ENCODE assay signal across 8 cellular contexts in the genomic region with DNA sequence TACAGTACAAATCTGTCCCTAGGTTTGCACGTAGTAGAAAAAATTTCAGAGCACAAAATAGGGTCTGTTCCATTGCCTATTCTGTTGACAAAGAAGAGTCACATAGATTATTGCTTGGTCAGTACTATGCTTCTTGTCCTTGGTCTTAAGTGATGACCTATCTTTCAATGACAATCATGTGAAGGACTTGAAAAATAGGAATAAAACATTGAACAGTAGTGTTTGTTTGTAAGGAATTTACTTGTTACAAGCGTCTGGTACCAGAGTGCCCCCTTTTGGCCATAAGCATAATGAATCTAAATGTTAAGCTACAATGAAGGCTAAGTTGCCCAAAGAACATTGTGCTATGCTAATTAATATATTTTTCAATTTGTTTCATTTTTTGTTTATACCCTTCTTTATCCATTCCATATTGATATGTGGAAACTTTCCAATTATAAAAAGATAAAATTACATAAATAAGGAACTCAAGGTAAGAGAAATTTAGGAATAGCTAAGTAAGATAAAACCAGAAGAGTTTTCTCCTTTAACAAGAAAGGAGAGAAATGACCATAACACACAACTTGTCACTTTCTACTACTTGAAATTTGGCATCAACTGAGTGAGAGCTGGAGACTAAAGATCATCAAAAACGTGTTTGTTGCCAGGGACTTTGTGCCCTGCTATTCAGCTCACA.
DNase-seq lines count a peak whose midpoint lies in the region; ATAC-seq, FAIRE-seq and TF ChIP-seq lines count a peak whose summit lies in the region.

No MANE protein-coding gene starts in this region.

- no peaks in the 10 kb centered on the region for H3K9me1 ChIP-seq in K562 (ENCODE audit: control insufficient read depth, insufficient read depth, low read length)

- no peaks in the 10 kb centered on the region for H3K9me3 ChIP-seq in HAP-1
- H3K9me3 ChIP-seq in K562 (replicated peaks; ENCODE audit: control insufficient read depth, insufficient read depth, low read depth, low read length) = no peaks in the 10 kb centered on the region
- no peaks in the 10 kb centered on the region for H3K9me3 ChIP-seq in HepG2 (ENCODE audit: low read length)
- H3K9me3 ChIP-seq in uterus = no peaks in the 10 kb centered on the region

- BruUV-seq in K562 (replicated peaks; lab: Mats Ljungman, UMichigan) = no TSS peak
- BruUV-seq in HepG2 (replicated peaks; lab: Mats Ljungman, UMichigan) = no TSS peak

- POLR2A ChIA-PET in K562 (lab: Yijun Ruan, JAX) = no interaction called here
- POLR2A ChIA-PET in HepG2 (lab: Yijun Ruan, JAX) = no interaction called here

- H3K4me1 ChIP-seq in HAP-1 = no peaks in the 10 kb centered on the region
- H3K4me1 ChIP-seq in K562 (replicated peaks in 1 of 2; ENCODE audit: control insufficient read depth in 2 of 2, insufficient read depth in 2 of 2, low read length in 2 of 2) = no peaks in the 10 kb centered on the region
- H3K4me1 ChIP-seq in HepG2 (ENCODE audit: insufficient read depth, low read length) = peaks cover 18% of the 10 kb centered on the region
- no peaks in the 10 kb centered on the region for H3K4me1 ChIP-seq in uterus

- CTCF ChIA-PET in K562 (lab: Yijun Ruan, JAX; ENCODE audit: low intra/inter-chr PET ratio) (no interaction called here), HepG2 (lab: Yijun Ruan, JAX; ENCODE audit: low intra/inter-chr PET ratio, low total read pairs) (interaction anchor here (0.9 to 1.6 kb wide), 2 partner anchors 51 to 308 kb away, joined by 4 to 7 read pairs; no protein-coding TSS in a partner anchor)

- ATAC-seq in K562 (no peak), HepG2 (no peak)

- DNase-seq in NCI-H510A treated with DMSO at 0.1 percent for 48 hours (lab: John Stamatoyannopoulos, UW) (peak; percentile 25), NCI-H510A (lab: John Stamatoyannopoulos, UW) (no peak), HAP-1 (ENCODE audit: low spot score in 2 of 2) (peak; percentile 29 to 36), NCI-H69 (lab: John Stamatoyannopoulos, UW) (peak; percentile 36), K562 (ENCODE audit: extremely low read depth in 1 of 4, low spot score in 3 of 4) (peak in 1 of 4 experiments; percentile 19), HepG2 (ENCODE audit: low spot score) (peak; percentile 37), uterus (peak in 1 of 2 donors; percentile 51), SKM-1 (lab: John Stamatoyannopoulos, UW; ENCODE audit: unreplicated experiment) (no peak)

- H3K79me2 ChIP-seq in K562 (ENCODE audit: control insufficient read depth, insufficient read depth, low read length) (no peaks in the 10 kb centered on the region), HepG2 (ENCODE audit: insufficient read depth, low read length) (no peaks in the 10 kb centered on the region)

- H3K36me3 ChIP-seq in HAP-1 (replicated peaks) = no peaks in the 10 kb centered on the region
- H3K36me3 ChIP-seq in K562 (ENCODE audit: control insufficient read depth, insufficient read depth, low read length) = no peaks in the 10 kb centered on the region
- H3K36me3 ChIP-seq in HepG2 (replicated peaks in 1 of 2; ENCODE audit: control insufficient read depth in 1 of 2, insufficient read depth in 2 of 2, low read length in 2 of 2) = no peaks in the 10 kb centered on the region
- no peaks in the 10 kb centered on the region for H3K36me3 ChIP-seq in uterus

- no peak overlapping the region for H2AFZ ChIP-seq in K562 (ENCODE audit: low read depth, low read length)
- H2AFZ ChIP-seq in HepG2 (ENCODE audit: low read length) = no peak overlapping the region

- in situ Hi-C loops in HAP-1 (cut with MboI; ENCODE audit: low sequenced_read_pairs) = no loop called here
- in situ Hi-C loops in K562 (cut with MboI) = no loop called here
- in situ Hi-C loops in HepG2 (cut with HindIII; ENCODE audit: extremely low pct_ligation_motif_present, low pct_unique_long_range_greater_than_20kb) = loop anchor here (5.0 kb wide), 1 partner anchor 273 kb away; no protein-coding TSS in a partner anchor

- TF ChIP-seq CTCF in K562 (IDR thresholded peaks at IDR 0.05 in 2 of 3, conservative IDR thresholded peaks at IDR 0.05 in 1 of 3; ENCODE audit: insufficient read depth in 2 of 3, low read depth in 1 of 3, low read length in 3 of 3) = peak; percentile 4 to 36 (median 17); a peak in 1 of 6 replicates
- TF ChIP-seq CTCF in HepG2 (CRISPR knock-in tag; IDR thresholded peaks at IDR 0.05) = peak; percentile 64
- peak; percentile 56 to 81 (median 76) for TF ChIP-seq CTCF in uterus (IDR thresholded peaks at IDR 0.05)

- no peak overlapping the region for H3K27ac ChIP-seq in K562 (ENCODE audit: extremely low read depth, low read depth, low read length)
- H3K27ac ChIP-seq in HepG2 (ENCODE audit: extremely low read length, insufficient read depth, low read length) = no peak overlapping the region
- H3K27ac ChIP-seq in uterus = no peak overlapping the region

- H4K20me1 ChIP-seq in K562 (replicated peaks; ENCODE audit: control insufficient read depth, insufficient read depth, low read length) (no peaks in the 10 kb centered on the region), HepG2 (ENCODE audit: insufficient read depth, low read length) (no peaks in the 10 kb centered on the region)

- WGBS in K562 (ENCODE audit: insufficient coverage, low coverage, missing lambda C conversion rate) = 0% methylated on average over 3 of the region's 3 CpGs
- WGBS in HepG2 (ENCODE audit: low lambda C conversion rate) = 30% methylated on average over 3 of the region's 3 CpGs

- H3K4me3 ChIP-seq in HAP-1 (no peak overlapping the region), K562 (no peak overlapping the region), HepG2 (replicated peaks in 1 of 3; ENCODE audit: insufficient read depth in 1 of 3, low read depth in 2 of 3, low read length in 3 of 3) (no peak overlapping the region), uterus (no peak overlapping the region)

- no peak for TF ChIP-seq EP300 in K562 (IDR thresholded peaks at IDR 0.05; ENCODE audit: low read length)
- no peak for TF ChIP-seq EP300 in HepG2 (IDR thresholded peaks at IDR 0.05; ENCODE audit: low read depth in 2 of 2, low read length in 2 of 2)
- TF ChIP-seq EP300 in HepG2 (CRISPR knock-in tag; IDR thresholded peaks at IDR 0.05; ENCODE audit: borderline replicate concordance) = no peak

- TF ChIP-seq POLR2A in K562 (conservative IDR thresholded peaks at IDR 0.05) (no peak), HepG2 (IDR thresholded peaks at IDR 0.05; ENCODE audit: insufficient read depth in 1 of 2, low read depth in 2 of 2, low read length in 2 of 2) (no peak), uterus (IDR thresholded peaks at IDR 0.05) (no peak)

- intact Hi-C loops in K562 (cut with micrococcal nuclease) = loop anchor here (5.0 kb wide), 1 partner anchor 307 kb away; no protein-coding TSS in a partner anchor
- intact Hi-C loops in HepG2 (cut with micrococcal nuclease; ENCODE audit: unreplicated experiment) = loop anchor here (1.0 kb wide), 2 partner anchors 52 to 308 kb away; no protein-coding TSS in a partner anchor
- intact Hi-C loops in uterus (cut with DNase I; ENCODE audit: low total_unique reads) = loop anchor here (5.0 to 10.0 kb wide), 2 partner anchors 273 to 310 kb away; no protein-coding TSS in a partner anchor

- H3K27me3 ChIP-seq in HAP-1 (ENCODE audit: low read depth) (peaks cover 26% of the 10 kb centered on the region), K562 (ENCODE audit: control insufficient read depth in 2 of 2, insufficient read depth in 2 of 2, low read length in 2 of 2) (no peaks in the 10 kb centered on the region), HepG2 (ENCODE audit: control insufficient read depth in 1 of 2, insufficient read depth in 2 of 2, low read length in 2 of 2) (no peaks in the 10 kb centered on the region; a peak in 1 of 5 replicates), uterus (no peaks in the 10 kb centered on the region)

- H3K9ac ChIP-seq in K562 (ENCODE audit: insufficient read depth in 1 of 2, low read depth in 2 of 2, low read length in 2 of 2) = no peak overlapping the region
- H3K9ac ChIP-seq in HepG2 (ENCODE audit: insufficient read depth, low read depth, low read length) = no peak overlapping the region

- FAIRE-seq in K562 (lab: Jason Lieb, UNC) (no peak), HepG2 (lab: Jason Lieb, UNC) (no peak)

- H3K4me2 ChIP-seq in K562 (ENCODE audit: insufficient read depth, low read length) (no peak overlapping the region), HepG2 (ENCODE audit: low read depth, low read length) (no peak overlapping the region)

- TF ChIP-seq RAD21 in K562 (CRISPR knock-in tag; conservative IDR thresholded peaks at IDR 0.05 in 1 of 2, IDR thresholded peaks at IDR 0.05 in 1 of 2) (peak; percentile 18 to 38; a peak in 3 of 4 replicates), HepG2 (CRISPR knock-in tag; IDR thresholded peaks at IDR 0.05) (peak; percentile 24; the same call in 1 of the 2 replicates)

TF ChIP-seq in HepG2, 621 proteins besides CTCF, POLR2A, EP300 and RAD21:
- TF ChIP-seq ATF7-NPFF (CRISPR knock-in tag; IDR thresholded peaks at IDR 0.05; ENCODE audit: low read depth) = no peak
- TF ChIP-seq STAG1 (CRISPR knock-in tag; IDR thresholded peaks at IDR 0.05) = peak; percentile 59

Comparison
In these comparisons a context has a peak if more than half of its experiments do, and no peak if none do; other contexts are left out.
1. DNase-seq: peak in NCI-H510A treated with DMSO at 0.1 percent for 48 hours (single experiment), HAP-1 (2 of 2), NCI-H69 (single experiment) and HepG2 (single experiment); none in NCI-H510A (single experiment) and SKM-1 (single experiment).
2. CTCF ChIP-seq: peak in every context shown above with its lines; median percentile 76 in uterus; 64 in HepG2; 17 in K562.